6 cellular contexts compared by ENCODE assay signal in the genomic region with DNA sequence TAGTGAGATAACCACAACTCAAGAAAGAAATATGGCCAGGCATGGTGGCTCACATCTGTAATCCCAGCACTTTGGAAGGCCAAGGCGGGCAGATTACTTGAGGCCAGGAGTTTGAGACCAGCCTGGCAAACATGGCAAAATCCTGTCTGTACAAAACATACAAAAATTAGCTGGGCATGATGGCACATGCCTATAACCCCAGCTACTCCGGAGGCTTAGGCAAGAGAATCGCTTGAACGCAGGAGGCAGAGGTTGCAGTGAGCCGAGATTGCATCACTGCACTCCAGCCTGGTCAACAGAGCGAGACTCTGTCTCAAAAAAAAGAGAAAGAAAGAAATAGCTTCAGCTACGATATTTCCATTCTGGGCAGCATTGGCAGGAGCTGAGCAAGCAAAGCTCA.
DNase-seq lines count a peak whose midpoint lies in the region; ATAC-seq and TF ChIP-seq lines count a peak whose summit lies in the region.
"Not testable (repeated sequence)": the region's sequence is repeated elsewhere in the genome, so short reads cannot be mapped to it uniquely, and the experiment has no call there.

No MANE protein-coding gene starts in this region.

- CTCF ChIA-PET in RWPE1 (lab: Yijun Ruan, JAX) = interaction anchor here (0.6 kb wide), 1 partner anchor 40 kb away, joined by 4 read pairs; no protein-coding TSS in a partner anchor
- CTCF ChIA-PET in WTC11 (lab: Charles Lee); mammary epithelial cell (lab: Charles Lee; ENCODE audit: low non-redundant PET): not testable (repeated sequence)

- H3K9ac ChIP-seq in mammary epithelial cell (ENCODE audit: insufficient read depth, low read length) = not testable (repeated sequence)

- POLR2A ChIA-PET in RWPE1 (lab: Yijun Ruan, JAX; ENCODE audit: low non-redundant PET) = not testable (repeated sequence)
- POLR2A ChIA-PET in WTC11 (lab: Charles Lee) = interaction anchor here (0.6 kb wide), 1 partner anchor 11 kb away, joined by 3 read pairs; no protein-coding TSS in a partner anchor

- not testable (repeated sequence) for H3K9me3 ChIP-seq in mammary epithelial cell (replicated peaks; ENCODE audit: insufficient read depth, low read length); left lung

- H3K27ac ChIP-seq in RWPE1 = peak overlapping the region; percentile 23; the same call in 1 of the 2 replicates
- H3K27ac ChIP-seq in mammary epithelial cell (ENCODE audit: insufficient read depth, low read depth, low read length); left lung: not testable (repeated sequence)

- not testable (repeated sequence) for H2AFZ ChIP-seq in mammary epithelial cell (ENCODE audit: low read depth, low read length)

- 52% methylated on average over 4 of the region's 7 CpGs for WGBS in mammary epithelial cell (ENCODE audit: low coverage, missing lambda C conversion rate)

- peaks cover 27% of the 10 kb centered on the region for H3K4me1 Mint-ChIP-seq in WTC11

- not testable (repeated sequence) for H3K36me3 Mint-ChIP-seq in WTC11

- H3K4me3 Mint-ChIP-seq in WTC11 = not testable (repeated sequence)

- H3K79me2 ChIP-seq in mammary epithelial cell (ENCODE audit: insufficient read depth, low read length) = not testable (repeated sequence)

- not testable (repeated sequence) for H3K36me3 ChIP-seq in mammary epithelial cell (ENCODE audit: insufficient read depth, low read length); left lung

- not testable (repeated sequence) for H3K4me2 ChIP-seq in mammary epithelial cell (ENCODE audit: insufficient read depth, low read depth, low read length)

- DNase-seq in RWPE1 (ENCODE audit: low spot score); WTC11 (ENCODE audit: low spot score); left lung: not testable (repeated sequence)
- DNase-seq in mammary epithelial cell (peak; percentile 6), epithelial cell of esophagus (ENCODE audit: low read depth) (peak; percentile 62), renal cortical epithelial cell (ENCODE audit: low read depth) (peak; percentile 6)

- not testable (repeated sequence) for BruUV-seq in mammary epithelial cell (replicated peaks; lab: Mats Ljungman, UMichigan)

- H4K20me1 ChIP-seq in mammary epithelial cell (ENCODE audit: insufficient read depth, low read length) = not testable (repeated sequence)

- ATAC-seq in WTC11 = not testable (repeated sequence)
- ATAC-seq in left lung = peak; percentile 31

- not testable (repeated sequence) for H3K27me3 ChIP-seq in mammary epithelial cell (ENCODE audit: insufficient read depth, low read length); left lung

- not testable (repeated sequence) for H3K4me3 ChIP-seq in mammary epithelial cell (replicated peaks in 1 of 3; ENCODE audit: insufficient read depth in 1 of 3, low read depth in 2 of 3, low read length in 3 of 3); epithelial cell of esophagus (ENCODE audit: low read length); left lung

- not testable (repeated sequence) for TF ChIP-seq CTCF in RWPE1 (conservative IDR thresholded peaks at IDR 0.05; ENCODE audit: low read depth); WTC11 (IDR thresholded peaks at IDR 0.05); mammary epithelial cell (conservative IDR thresholded peaks at IDR 0.05 in 1 of 2, IDR thresholded peaks at IDR 0.05 in 1 of 2; ENCODE audit: extremely low read depth in 1 of 2, insufficient read depth in 1 of 2, low read depth in 1 of 2, low read length in 2 of 2); epithelial cell of esophagus (IDR thresholded peaks at IDR 0.05; ENCODE audit: insufficient read depth, low read depth, low read length, missing control alignments); left lung (IDR thresholded peaks at IDR 0.05)

- H3K27me3 Mint-ChIP-seq in WTC11 (ENCODE audit: low read depth) = not testable (repeated sequence)

- peak overlapping the region; percentile 19; the same call in 1 of the 2 replicates for H3K27ac Mint-ChIP-seq in WTC11

- not testable (repeated sequence) for H3K9me3 Mint-ChIP-seq in WTC11

- dilution Hi-C loops in mammary epithelial cell (cut with HindIII; ENCODE audit: low sequenced_read_pairs) = not testable (repeated sequence)

- not testable (repeated sequence) for H3K4me1 ChIP-seq in mammary epithelial cell (ENCODE audit: insufficient read depth, low read length); left lung

- intact Hi-C loops in mammary epithelial cell (cut with micrococcal nuclease); left lung (cut with DNase I): not testable (repeated sequence)

- in situ Hi-C loops in mammary epithelial cell (cut with MboI; ENCODE audit: low sequenced_read_pairs in 2 of 2) = not testable (repeated sequence)
